Comparison of ENCODE assay signal across 7 cellular contexts in genomic region chr20:652611-653109, GRCh38. TPM values are rescaled to one million over a fixed set of nuclear protein-coding genes. Genes with fewer than 3 reads are reported as not detected.
A peak's percentile ranks its signal among the peaks of the same experiment; 100 is the strongest.
DNase-seq lines count a peak whose midpoint lies in the region; ATAC-seq and TF ChIP-seq lines count a peak whose summit lies in the region.

No MANE protein-coding gene starts in this region.

- TF ChIP-seq CTCF in GM20000 (IDR thresholded peaks at IDR 0.05; ENCODE audit: extremely low read depth, missing control alignments), result no peak

- H3K4me1 ChIP-seq in iPS DF 6.9 (ENCODE audit: control insufficient read depth, insufficient read depth, low read length), result peaks cover 3% of the 10 kb centered on the region

- H3K27ac ChIP-seq in iPS DF 6.9 (ENCODE audit: low read length), result no peak overlapping the region

- DNase-seq in HK-2 (ENCODE audit: unreplicated experiment) (peak; percentile 58), iPS DF 6.9 (ENCODE audit: low read depth, low spot score) (no peak), NCI-H2107 treated with DMSO at 0.1 percent for 48 hours (lab: John Stamatoyannopoulos, UW; ENCODE audit: unreplicated experiment) (no peak), GM20000 (ENCODE audit: low spot score) (no peak)
- DNase-seq in activated naive CD8-positive, alpha-beta T cell treated with anti-CD3 and anti-CD28 coated beads for 36 hours, result no peak

- no peaks in the 10 kb centered on the region for H3K9me3 ChIP-seq in iPS DF 6.9 (ENCODE audit: control insufficient read depth, insufficient read depth, low read length)

- H3K36me3 ChIP-seq in iPS DF 6.9 (ENCODE audit: control insufficient read depth, insufficient read depth, low read length), result peaks cover 18% of the 10 kb centered on the region

- peaks cover 11% of the 10 kb centered on the region for H3K27me3 Mint-ChIP-seq in activated naive CD8-positive, alpha-beta T cell treated with anti-CD3 and anti-CD28 coated beads for 36 hours
- peaks cover 6% of the 10 kb centered on the region for H3K27me3 Mint-ChIP-seq in stimulated activated memory B cell treated with anti-CD40 and anti-IgM and Interleukin-4, amounts not matched to agents 10 μg/mL and 1 μg/mL and 100 μg/mL, for 72 hours

- H3K4me3 ChIP-seq in iPS DF 6.9 (ENCODE audit: low read length), result peak overlapping the region; percentile 64

- H3K4me3 Mint-ChIP-seq in activated naive CD8-positive, alpha-beta T cell treated with anti-CD3 and anti-CD28 coated beads for 36 hours, result peak overlapping the region; percentile 85
- peak overlapping the region; percentile 76 for H3K4me3 Mint-ChIP-seq in stimulated activated memory B cell treated with anti-CD40 and anti-IgM and Interleukin-4, amounts not matched to agents 10 μg/mL and 1 μg/mL and 100 μg/mL, for 72 hours

- H3K9me3 Mint-ChIP-seq in activated naive CD8-positive, alpha-beta T cell treated with anti-CD3 and anti-CD28 coated beads for 36 hours, result no peaks in the 10 kb centered on the region
- H3K9me3 Mint-ChIP-seq in stimulated activated memory B cell treated with anti-CD40 and anti-IgM and Interleukin-4, amounts not matched to agents 10 μg/mL and 1 μg/mL and 100 μg/mL, for 72 hours, result no peaks in the 10 kb centered on the region

- no CpG with 5 or more reads among the region's 36 CpGs for WGBS in iPS DF 6.9 (ENCODE audit: insufficient coverage, insufficient read length)

- ATAC-seq in GM19035 (IDR thresholded peaks at IDR 0.05; ENCODE audit: unreplicated experiment), result peak; percentile 10
- ATAC-seq in stimulated activated memory B cell treated with anti-CD40 and anti-IgM and Interleukin-4, amounts not matched to agents 10 μg/mL and 1 μg/mL and 100 μg/mL, for 72 hours, result no peak

- no peaks in the 10 kb centered on the region for H3K27me3 ChIP-seq in iPS DF 6.9 (ENCODE audit: control insufficient read depth, insufficient read depth, low read length)

- peaks cover 27% of the 10 kb centered on the region for H3K36me3 Mint-ChIP-seq in activated naive CD8-positive, alpha-beta T cell treated with anti-CD3 and anti-CD28 coated beads for 36 hours
- H3K36me3 Mint-ChIP-seq in stimulated activated memory B cell treated with anti-CD40 and anti-IgM and Interleukin-4, amounts not matched to agents 10 μg/mL and 1 μg/mL and 100 μg/mL, for 72 hours, result peaks cover 32% of the 10 kb centered on the region

- peak overlapping the region; percentile 74 for H3K27ac Mint-ChIP-seq in activated naive CD8-positive, alpha-beta T cell treated with anti-CD3 and anti-CD28 coated beads for 36 hours
- H3K27ac Mint-ChIP-seq in stimulated activated memory B cell treated with anti-CD40 and anti-IgM and Interleukin-4, amounts not matched to agents 10 μg/mL and 1 μg/mL and 100 μg/mL, for 72 hours, result peak overlapping the region; percentile 78

- H3K4me1 Mint-ChIP-seq in activated naive CD8-positive, alpha-beta T cell treated with anti-CD3 and anti-CD28 coated beads for 36 hours, result peaks cover 18% of the 10 kb centered on the region
- peaks cover 26% of the 10 kb centered on the region for H3K4me1 Mint-ChIP-seq in stimulated activated memory B cell treated with anti-CD40 and anti-IgM and Interleukin-4, amounts not matched to agents 10 μg/mL and 1 μg/mL and 100 μg/mL, for 72 hours

RNA-seq across cellular contexts. Expression of gene SRXN1, which starts 0.3 kb away (rescaled TPM):
- total RNA-seq in activated naive CD8-positive, alpha-beta T cell treated with anti-CD3 and anti-CD28 coated beads for 36 hours, result 10 to 100 TPM; 17.0 to 18.1 TPM

RNA-seq across cellular contexts. Expression of gene SCRT2, which starts 22.9 kb away (rescaled TPM):
- not detected for total RNA-seq in activated naive CD8-positive, alpha-beta T cell treated with anti-CD3 and anti-CD28 coated beads for 36 hours

RNA-seq across cellular contexts. Expression of gene TCF15, which starts 42.6 kb away (rescaled TPM):
- total RNA-seq in activated naive CD8-positive, alpha-beta T cell treated with anti-CD3 and anti-CD28 coated beads for 36 hours, result under 1 TPM; 0.14 to 0.23 TPM
